Comparison of ENCODE assay signal across 9 cellular contexts in genomic region chr11:61923166-61924015, GRCh38. TPM values are rescaled to one million over a fixed set of nuclear protein-coding genes. Genes with fewer than 3 reads are reported as not detected.
DNase-seq lines count a peak whose midpoint lies in the region; ATAC-seq, FAIRE-seq and TF ChIP-seq lines count a peak whose summit lies in the region.
"Had no signal": no experiment of that assay in that cellular context is flagged by ENCODE, and none has a peak within 500 bp of the region (broad histone marks: within the 10 kb centered on the region; RNA-seq: fewer than 3 reads in every experiment).

No MANE protein-coding gene starts in this region.

- no peaks in the 10 kb centered on the region for H3K36me3 ChIP-seq in ascending aorta
- H3K36me3 ChIP-seq in iPS-20b (ENCODE audit: insufficient read depth, low read depth, low read length), result no peaks in the 10 kb centered on the region
- no peaks in the 10 kb centered on the region for H3K36me3 ChIP-seq in skeletal muscle tissue (ENCODE audit: control insufficient read depth in 3 of 3, insufficient read depth in 3 of 3, low read length in 3 of 3)

- POLR2A ChIA-PET in activated CD8-positive, alpha-beta T cell treated with anti-CD3 and anti-CD28 coated beads for 36 hours (lab: Charles Lee), result no interaction called here
- POLR2A ChIA-PET in activated CD4-positive, alpha-beta T cell treated with anti-CD3 and anti-CD28 coated beads, Interleukin-2, amount 10 ng/mL, durations not matched to agents 7 days and 5 days (lab: Charles Lee), result no interaction called here

- TF ChIP-seq CTCF in HFF-Myc (IDR thresholded peaks at IDR 0.05; ENCODE audit: low read depth, low read length, missing control alignments) (no peak), ascending aorta (IDR thresholded peaks at IDR 0.05) (no peak)
- TF ChIP-seq CTCF in activated CD8-positive, alpha-beta T cell treated with anti-CD3 and anti-CD28 coated beads for 36 hours (IDR thresholded peaks at IDR 0.05), result no peak

- no peak for ATAC-seq in activated CD8-positive, alpha-beta T cell treated with anti-CD3 and anti-CD28 coated beads for 36 hours

- intact Hi-C loops in ascending aorta (cut with DNase I), result no loop called here
- intact Hi-C loops in activated CD8-positive, alpha-beta T cell treated with anti-CD3 and anti-CD28 coated beads for 36 hours (cut with micrococcal nuclease), result no loop called here

- H3K27ac Mint-ChIP-seq in activated CD8-positive, alpha-beta T cell treated with anti-CD3 and anti-CD28 coated beads for 36 hours, result no peak overlapping the region
- H3K27ac Mint-ChIP-seq in activated CD4-positive, alpha-beta T cell treated with anti-CD3 and anti-CD28 coated beads, Interleukin-2, amount 10 ng/mL, durations not matched to agents 7 days and 5 days, result no peak overlapping the region
- H3K27ac Mint-ChIP-seq: activated T-cell treated with anti-CD3 and anti-CD28 coated beads, Interleukin-2, amount 50 U/mL, for 24 hours had no signal

- H3K9me3 Mint-ChIP-seq in activated CD8-positive, alpha-beta T cell treated with anti-CD3 and anti-CD28 coated beads for 36 hours, result no peaks in the 10 kb centered on the region
- H3K9me3 Mint-ChIP-seq in activated CD4-positive, alpha-beta T cell treated with anti-CD3 and anti-CD28 coated beads, Interleukin-2, amount 10 ng/mL, durations not matched to agents 7 days and 5 days, result no peaks in the 10 kb centered on the region
- H3K9me3 Mint-ChIP-seq: activated T-cell treated with anti-CD3 and anti-CD28 coated beads, Interleukin-2, amount 50 U/mL, for 24 hours had no signal

- H3K36me3 Mint-ChIP-seq in activated CD8-positive, alpha-beta T cell treated with anti-CD3 and anti-CD28 coated beads for 36 hours (ENCODE audit: low read depth), result no peaks in the 10 kb centered on the region
- no peaks in the 10 kb centered on the region for H3K36me3 Mint-ChIP-seq in activated CD4-positive, alpha-beta T cell treated with anti-CD3 and anti-CD28 coated beads, Interleukin-2, amount 10 ng/mL, durations not matched to agents 7 days and 5 days (ENCODE audit: low read depth)

- H3K9ac ChIP-seq in iPS-20b (ENCODE audit: low read depth, low read length) (peak overlapping the region; percentile 30; the same call in 1 of the 2 replicates), skeletal muscle tissue (ENCODE audit: low read depth in 1 of 3, low read length in 3 of 3) (peak overlapping the region; percentile 55 to 73 (median 57))

- peaks cover 24% of the 10 kb centered on the region for H3K27me3 Mint-ChIP-seq in activated CD8-positive, alpha-beta T cell treated with anti-CD3 and anti-CD28 coated beads for 36 hours
- peaks cover 18% of the 10 kb centered on the region for H3K27me3 Mint-ChIP-seq in activated CD4-positive, alpha-beta T cell treated with anti-CD3 and anti-CD28 coated beads, Interleukin-2, amount 10 ng/mL, durations not matched to agents 7 days and 5 days

- TF ChIP-seq POLR2A in GM12891 (IDR thresholded peaks at IDR 0.05; ENCODE audit: low read depth, low read length), result no peak

- H3K4me1 ChIP-seq in ascending aorta, result peaks cover 0 to under 1% of the 10 kb centered on the region in 2 donors
- H3K4me1 ChIP-seq in iPS-20b (ENCODE audit: insufficient read depth, low read length), result peaks cover 11% of the 10 kb centered on the region; the same call in 1 of the 2 replicates
- peaks cover 34 to 42% (median 41%) of the 10 kb centered on the region in 3 donors for H3K4me1 ChIP-seq in skeletal muscle tissue (ENCODE audit: control insufficient read depth in 3 of 3, insufficient read depth in 3 of 3, low read length in 3 of 3)

- H3K27ac ChIP-seq in ascending aorta (peak overlapping the region; percentile 52 to 75), iPS-20b (ENCODE audit: low read length) (no peak overlapping the region), skeletal muscle tissue (ENCODE audit: low read depth, low read length) (peak overlapping the region; percentile 89)

- CTCF ChIA-PET in activated CD8-positive, alpha-beta T cell treated with anti-CD3 and anti-CD28 coated beads for 36 hours (lab: Charles Lee), result interaction anchor here (0.8 to 2.4 kb wide), 7 partner anchors 22 to 184 kb away, joined by 3 to 10 read pairs (median 4); no protein-coding TSS in a partner anchor
- CTCF ChIA-PET in activated CD4-positive, alpha-beta T cell treated with anti-CD3 and anti-CD28 coated beads, Interleukin-2, amount 10 ng/mL, durations not matched to agents 7 days and 5 days (lab: Charles Lee), result interaction anchor here (1.5 to 2.0 kb wide), 2 partner anchors 24 to 53 kb away, joined by 4 to 6 read pairs; no protein-coding TSS in a partner anchor

- DNase-seq in HFF-Myc (ENCODE audit: extremely low read depth, low read depth), result peak; percentile 57
- peak in 1 of 2 donors; percentile 79 for DNase-seq in ascending aorta (ENCODE audit: low spot score in 2 of 2)
- no peak for DNase-seq in SKM-1 (lab: John Stamatoyannopoulos, UW; ENCODE audit: unreplicated experiment)
- DNase-seq in GM12891 (ENCODE audit: insufficient read length, low spot score), result no peak
- DNase-seq in activated CD8-positive, alpha-beta T cell treated with anti-CD3 and anti-CD28 coated beads for 36 hours, result no peak
- DNase-seq in activated CD4-positive, alpha-beta T cell treated with anti-CD3 and anti-CD28 coated beads, Interleukin-2, amount 10 ng/mL, durations not matched to agents 7 days and 5 days, result no peak
- DNase-seq: activated T-cell treated with anti-CD3 and anti-CD28 coated beads, Interleukin-2, amount 50 U/mL, for 24 hours had no signal

- H3K9me3 ChIP-seq in ascending aorta (no peaks in the 10 kb centered on the region), iPS-20b (ENCODE audit: insufficient read depth, low read depth, low read length) (no peaks in the 10 kb centered on the region), skeletal muscle tissue (ENCODE audit: control insufficient read depth in 3 of 3, low read length in 3 of 3) (no peaks in the 10 kb centered on the region)

- H3K4me3 ChIP-seq in HFF-Myc (replicated peaks; ENCODE audit: low read depth, low read length), result 0 out of 2 replicates have a peak overlapping the region, but pooled peaks have one; percentile 5
- H3K4me3 ChIP-seq in ascending aorta, result no peak overlapping the region
- no peak overlapping the region for H3K4me3 ChIP-seq in iPS-20b (ENCODE audit: low read length)
- H3K4me3 ChIP-seq in skeletal muscle tissue (ENCODE audit: low read length in 3 of 3), result peak overlapping the region in 1 of 3 donors; percentile 22

- FAIRE-seq in GM12891 (lab: Jason Lieb, UNC), result no peak

- H3K4me1 Mint-ChIP-seq in activated CD8-positive, alpha-beta T cell treated with anti-CD3 and anti-CD28 coated beads for 36 hours (ENCODE audit: low read depth), result no peaks in the 10 kb centered on the region
- peaks cover under 1% of the 10 kb centered on the region for H3K4me1 Mint-ChIP-seq in activated CD4-positive, alpha-beta T cell treated with anti-CD3 and anti-CD28 coated beads, Interleukin-2, amount 10 ng/mL, durations not matched to agents 7 days and 5 days

- H3K4me3 Mint-ChIP-seq in activated CD8-positive, alpha-beta T cell treated with anti-CD3 and anti-CD28 coated beads for 36 hours, result no peak overlapping the region
- no peak overlapping the region for H3K4me3 Mint-ChIP-seq in activated CD4-positive, alpha-beta T cell treated with anti-CD3 and anti-CD28 coated beads, Interleukin-2, amount 10 ng/mL, durations not matched to agents 7 days and 5 days
- H3K4me3 Mint-ChIP-seq: activated T-cell treated with anti-CD3 and anti-CD28 coated beads, Interleukin-2, amount 50 U/mL, for 24 hours had no signal

- H3K27me3 ChIP-seq in ascending aorta (no peaks in the 10 kb centered on the region), iPS-20b (ENCODE audit: insufficient read depth, low read length) (peaks cover 10% of the 10 kb centered on the region), skeletal muscle tissue (ENCODE audit: control insufficient read depth in 3 of 3, insufficient read depth in 3 of 3, low read length in 3 of 3) (peaks cover 7 to 22% (median 16%) of the 10 kb centered on the region in 3 donors)

TF ChIP-seq in GM12891, 5 proteins besides CTCF, POLR2A, EP300 and RAD21:
- TF ChIP-seq SPI1 (IDR thresholded peaks at IDR 0.05; ENCODE audit: low read depth, low read length) (no peak), POU2F2 (IDR thresholded peaks at IDR 0.05; ENCODE audit: low read depth, low read length) (no peak), PAX5 (IDR thresholded peaks at IDR 0.05; ENCODE audit: insufficient read depth, low read length, severe bottlenecking) (no peak), POLR2AphosphoS5 (IDR thresholded peaks at IDR 0.05; ENCODE audit: low read depth, low read length) (no peak), TAF1 (IDR thresholded peaks at IDR 0.05; ENCODE audit: low read depth, low read length) (no peak)

RNA-seq across cellular contexts. Expression of gene RAB3IL1, which starts 6.0 kb away (rescaled TPM):
- total RNA-seq in ascending aorta (23.2 TPM), skeletal muscle tissue (9.4 TPM)
- 0.12 TPM for polyA plus RNA-seq in GM12891 (2012; ENCODE audit: low read depth, missing spikeins)
- total RNA-seq in activated CD8-positive, alpha-beta T cell treated with anti-CD3 and anti-CD28 coated beads for 36 hours, result not detected
- total RNA-seq in activated CD4-positive, alpha-beta T cell treated with anti-CD3 and anti-CD28 coated beads, Interleukin-2, amount 10 ng/mL, durations not matched to agents 7 days and 5 days, result not detected

RNA-seq across cellular contexts. Expression of gene BEST1, which starts 26.8 kb away (rescaled TPM):
- total RNA-seq in ascending aorta (30.9 TPM), skeletal muscle tissue (2.1 TPM)
- polyA plus RNA-seq in GM12891 (2012; ENCODE audit: low read depth, missing spikeins), result 1.4 TPM
- under 1 TPM; 0.61 to 0.83 TPM for total RNA-seq in activated CD8-positive, alpha-beta T cell treated with anti-CD3 and anti-CD28 coated beads for 36 hours
- total RNA-seq in activated CD4-positive, alpha-beta T cell treated with anti-CD3 and anti-CD28 coated beads, Interleukin-2, amount 10 ng/mL, durations not matched to agents 7 days and 5 days, result not detected

RNA-seq across cellular contexts. Expression of gene FADS3, which starts 32.0 kb away (rescaled TPM):
- total RNA-seq in ascending aorta (191 TPM), skeletal muscle tissue (43.3 TPM)
- polyA plus RNA-seq in GM12891 (2012; ENCODE audit: low read depth, missing spikeins), result 4.0 TPM
- total RNA-seq in activated CD8-positive, alpha-beta T cell treated with anti-CD3 and anti-CD28 coated beads for 36 hours, result 10 to 100 TPM; 10.3 to 13.9 TPM
- total RNA-seq in activated CD4-positive, alpha-beta T cell treated with anti-CD3 and anti-CD28 coated beads, Interleukin-2, amount 10 ng/mL, durations not matched to agents 7 days and 5 days, result 1 to 10 TPM; 2.9 to 3.7 TPM

RNA-seq across cellular contexts. Expression of gene FTH1, which starts 44.0 kb away (rescaled TPM):
- total RNA-seq in ascending aorta, result 2,353 TPM
- total RNA-seq in skeletal muscle tissue, result 276 TPM
- 1,402 TPM for polyA plus RNA-seq in GM12891 (2012; ENCODE audit: low read depth, missing spikeins)
- total RNA-seq in activated CD8-positive, alpha-beta T cell treated with anti-CD3 and anti-CD28 coated beads for 36 hours, result 100 to 1,000 TPM; 700 to 729 TPM
- total RNA-seq in activated CD4-positive, alpha-beta T cell treated with anti-CD3 and anti-CD28 coated beads, Interleukin-2, amount 10 ng/mL, durations not matched to agents 7 days and 5 days, result 100 to 1,000 TPM; 751 to 840 TPM

Comparison
In these comparisons a context has a peak if more than half of its experiments do, and no peak if none do; other contexts are left out.
1. RNA of gene BEST1, which starts 26.8 kb away (total RNA-seq): 30.9 TPM in ascending aorta (single experiment); 2.1 TPM in skeletal muscle tissue (single experiment), 0.61 to 0.83 TPM in activated CD8-positive, alpha-beta T cell treated with anti-CD3 and anti-CD28 coated beads for 36 hours and not detected in activated CD4-positive, alpha-beta T cell treated with anti-CD3 and anti-CD28 coated beads, Interleukin-2, amount 10 ng/mL, durations not matched to agents 7 days and 5 days; every median in the first group is over 10 times any median in the second.